In the genomic region with DNA sequence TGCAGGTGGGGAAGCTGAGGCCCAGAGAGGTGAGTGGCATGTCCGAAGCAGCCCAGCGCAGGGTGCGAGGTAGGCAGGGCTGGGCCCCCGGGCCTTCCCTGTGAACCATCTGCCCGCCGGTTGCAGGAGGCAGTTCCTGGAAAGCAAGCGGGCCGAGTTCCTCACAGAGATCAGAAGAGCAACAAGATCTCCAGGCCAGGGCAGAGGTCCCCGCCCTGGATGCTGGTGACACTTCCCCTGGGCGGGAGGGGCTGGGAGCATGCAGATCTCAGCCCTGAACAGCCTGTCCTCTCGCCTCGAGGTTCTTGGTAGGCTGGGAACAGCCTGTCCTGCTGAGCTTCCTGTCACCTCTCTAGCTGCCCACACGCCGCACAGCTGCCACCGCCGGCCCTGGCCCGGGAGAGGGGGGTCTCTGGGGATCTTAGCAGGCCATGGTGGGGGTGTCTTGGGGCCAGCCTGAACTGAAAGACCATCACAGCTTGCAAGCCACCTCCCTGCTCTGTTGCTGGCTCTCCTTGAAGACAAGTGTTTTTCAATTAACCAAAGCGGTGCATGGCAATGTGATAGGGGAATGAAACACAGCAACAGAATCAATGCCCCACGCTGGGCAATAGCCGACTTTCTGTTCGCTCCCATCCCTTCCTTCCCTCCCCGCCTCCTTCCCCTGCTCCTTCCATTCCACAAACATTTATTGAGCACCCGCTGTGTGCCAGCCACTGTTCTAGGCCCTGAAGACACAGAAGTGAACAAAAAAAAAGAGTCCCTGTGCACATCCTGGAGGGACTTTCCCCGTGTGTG, we compare ENCODE assay signal across 1 cellular context.
TF ChIP-seq lines count a peak whose summit lies in the region.

No MANE protein-coding gene starts in this region.

TF ChIP-seq in K562, 482 proteins besides CTCF, POLR2A, EP300 and RAD21 (continued from another document):
- TF ChIP-seq RNF219 (CRISPR knock-in tag; IDR thresholded peaks at IDR 0.05): no peak
- TF ChIP-seq LARP7 (IDR thresholded peaks at IDR 0.05): no peak
- no peak for TF ChIP-seq GTF2A2 (tag; IDR thresholded peaks at IDR 0.05)
- no peak for TF ChIP-seq RBBP5 (IDR thresholded peaks at IDR 0.05; ENCODE audit: borderline replicate concordance, insufficient read depth, low read length, poor library complexity, severe bottlenecking)
- TF ChIP-seq ZKSCAN1 (IDR thresholded peaks at IDR 0.05; ENCODE audit: low read depth, low read length): no peak
- TF ChIP-seq PRPF4 (IDR thresholded peaks at IDR 0.05; ENCODE audit: insufficient read depth, low read depth, low read length, poor library complexity, severe bottlenecking): no peak
- TF ChIP-seq ID3 (CRISPR knock-in tag; IDR thresholded peaks at IDR 0.05): no peak
- no peak for TF ChIP-seq ID3 (tag; IDR thresholded peaks at IDR 0.05)
- TF ChIP-seq MCM7 (IDR thresholded peaks at IDR 0.05): no peak
- no peak for TF ChIP-seq PRDM10 (IDR thresholded peaks at IDR 0.05; ENCODE audit: partially characterized antibody)
- TF ChIP-seq NFXL1 (CRISPR knock-in tag; IDR thresholded peaks at IDR 0.05): no peak
- TF ChIP-seq, protein P1, sequence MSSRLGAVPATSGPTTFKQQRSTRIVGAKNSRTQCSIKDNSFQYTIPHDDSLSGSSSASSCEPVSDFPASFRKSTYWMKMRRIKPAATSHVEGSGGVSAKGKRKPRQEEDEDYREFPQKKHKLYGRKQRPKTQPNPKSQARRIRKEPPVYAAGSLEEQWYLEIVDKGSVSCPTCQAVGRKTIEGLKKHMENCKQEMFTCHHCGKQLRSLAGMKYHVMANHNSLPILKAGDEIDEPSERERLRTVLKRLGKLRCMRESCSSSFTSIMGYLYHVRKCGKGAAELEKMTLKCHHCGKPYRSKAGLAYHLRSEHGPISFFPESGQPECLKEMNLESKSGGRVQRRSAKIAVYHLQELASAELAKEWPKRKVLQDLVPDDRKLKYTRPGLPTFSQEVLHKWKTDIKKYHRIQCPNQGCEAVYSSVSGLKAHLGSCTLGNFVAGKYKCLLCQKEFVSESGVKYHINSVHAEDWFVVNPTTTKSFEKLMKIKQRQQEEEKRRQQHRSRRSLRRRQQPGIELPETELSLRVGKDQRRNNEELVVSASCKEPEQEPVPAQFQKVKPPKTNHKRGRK (tag; IDR thresholded peaks at IDR 0.05): no peak
- TF ChIP-seq, protein P2, sequence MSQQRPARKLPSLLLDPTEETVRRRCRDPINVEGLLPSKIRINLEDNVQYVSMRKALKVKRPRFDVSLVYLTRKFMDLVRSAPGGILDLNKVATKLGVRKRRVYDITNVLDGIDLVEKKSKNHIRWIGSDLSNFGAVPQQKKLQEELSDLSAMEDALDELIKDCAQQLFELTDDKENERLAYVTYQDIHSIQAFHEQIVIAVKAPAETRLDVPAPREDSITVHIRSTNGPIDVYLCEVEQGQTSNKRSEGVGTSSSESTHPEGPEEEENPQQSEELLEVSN (IDR thresholded peaks at IDR 0.05; ENCODE audit: borderline replicate concordance in 1 of 2, extremely low read depth in 1 of 2, insufficient read depth in 1 of 2, insufficient read length in 1 of 2, low read depth in 1 of 2, low read length in 1 of 2, poor library complexity in 1 of 2, severe bottlenecking in 1 of 2): peak; percentile 96
- no peak for TF ChIP-seq ZHX1 (conservative IDR thresholded peaks at IDR 0.05; ENCODE audit: low read length)
- no peak for TF ChIP-seq TAF9B (IDR thresholded peaks at IDR 0.05; ENCODE audit: partially characterized antibody)
- TF ChIP-seq MLX (CRISPR knock-in tag; conservative IDR thresholded peaks at IDR 0.05): no peak
- TF ChIP-seq ZNF551 (CRISPR knock-in tag; IDR thresholded peaks at IDR 0.05): no peak
- no peak for TF ChIP-seq SMARCE1 (IDR thresholded peaks at IDR 0.05)
- no peak for TF ChIP-seq SIX5 (IDR thresholded peaks at IDR 0.05; ENCODE audit: borderline replicate concordance in 1 of 2, insufficient read depth in 1 of 2, low read depth in 1 of 2, low read length in 2 of 2)
- TF ChIP-seq BRD9 (IDR thresholded peaks at IDR 0.05; ENCODE audit: low read depth, partially characterized antibody): no peak
- no peak; the same call in 1 of the 2 replicates for TF ChIP-seq ZNF431 (CRISPR knock-in tag; IDR thresholded peaks at IDR 0.05)
- no peak for TF ChIP-seq AFF4 (CRISPR knock-in tag; IDR thresholded peaks at IDR 0.05)
- TF ChIP-seq ILK (tag; IDR thresholded peaks at IDR 0.05; ENCODE audit: borderline replicate concordance, low read depth): no peak
- no peak for TF ChIP-seq NFE2L1 (tag; IDR thresholded peaks at IDR 0.05; ENCODE audit: borderline replicate concordance, low read depth)
- no peak for TF ChIP-seq RBM39 (optimal IDR thresholded peaks at IDR 0.05; ENCODE audit: low read depth, low read length)
- no peak for TF ChIP-seq E2F3 (CRISPR knock-in tag; IDR thresholded peaks at IDR 0.05)
- no peak for TF ChIP-seq MYNN (IDR thresholded peaks at IDR 0.05)
- TF ChIP-seq MYNN (CRISPR knock-in tag; IDR thresholded peaks at IDR 0.05): no peak
- no peak for TF ChIP-seq HNRNPH1 (optimal IDR thresholded peaks at IDR 0.05; ENCODE audit: low read depth, low read length)
- no peak for TF ChIP-seq ZNF184 (CRISPR knock-in tag; IDR thresholded peaks at IDR 0.05)
- TF ChIP-seq NBN (IDR thresholded peaks at IDR 0.05; ENCODE audit: low read depth): no peak
- no peak for TF ChIP-seq EWSR1 (IDR thresholded peaks at IDR 0.05; ENCODE audit: borderline replicate concordance, low read depth, partially characterized antibody)
- TF ChIP-seq MYC (IDR thresholded peaks at IDR 0.05; ENCODE audit: low read depth, low read length): peak; percentile 59; the same call in 1 of the 2 replicates
- TF ChIP-seq MYC (CRISPR knock-in tag; IDR thresholded peaks at IDR 0.05; ENCODE audit: borderline replicate concordance, low read depth): no peak
- TF ChIP-seq ZBTB7A (IDR thresholded peaks at IDR 0.05; ENCODE audit: borderline replicate concordance, control insufficient read depth, low read depth, low read length): no peak; the same call in 1 of the 2 replicates
- no peak for TF ChIP-seq ZNF57 (CRISPR knock-in tag; IDR thresholded peaks at IDR 0.05)
- TF ChIP-seq ZSCAN29 (IDR thresholded peaks at IDR 0.05): no peak
- TF ChIP-seq KDM2B (CRISPR knock-in tag; IDR thresholded peaks at IDR 0.05): no peak
- no peak for TF ChIP-seq ZBTB1 (CRISPR knock-in tag; IDR thresholded peaks at IDR 0.05; ENCODE audit: borderline replicate concordance, low read depth)
- peak; percentile 44 for TF ChIP-seq ZFX (CRISPR knock-in tag; IDR thresholded peaks at IDR 0.05)
- no peak for TF ChIP-seq RHOXF2B (CRISPR knock-in tag; conservative IDR thresholded peaks at IDR 0.05)
- TF ChIP-seq VEZF1 (CRISPR knock-in tag; IDR thresholded peaks at IDR 0.05): peak; percentile 66
- TF ChIP-seq SP2 (IDR thresholded peaks at IDR 0.05; ENCODE audit: extremely low read depth, low read depth, low read length, poor library complexity, severe bottlenecking): no peak
